8 cellular contexts compared by ENCODE assay signal in genomic region chr12:124919646-124920352, GRCh38. TPM values are rescaled to one million over a fixed set of nuclear protein-coding genes. Genes with fewer than 3 reads are reported as not detected.
DNase-seq lines count a peak whose midpoint lies in the region; ATAC-seq and TF ChIP-seq lines count a peak whose summit lies in the region.

No MANE protein-coding gene starts in this region.

- H3K36me3 ChIP-seq in Panc1 (ENCODE audit: control insufficient read depth, insufficient read depth, low read length), result no peaks in the 10 kb centered on the region

- H3K4me3 ChIP-seq in Panc1 (ENCODE audit: low read depth in 2 of 2, low read length in 2 of 2), result peak overlapping the region; percentile 49 to 62
- H3K4me3 ChIP-seq in choroid plexus epithelial cell (ENCODE audit: low read depth, low read length), result no peak overlapping the region

- H3K4me3 Mint-ChIP-seq in naive B cell, result peak overlapping the region; percentile 29 to 98 (median 82)

- peaks cover 0 to 3% (median 0%) of the 10 kb centered on the region in 7 donors for H3K9me3 Mint-ChIP-seq in naive B cell

- TF ChIP-seq CTCF in Panc1 (IDR thresholded peaks at IDR 0.05), result no peak
- no peak for TF ChIP-seq CTCF in choroid plexus epithelial cell (conservative IDR thresholded peaks at IDR 0.05; ENCODE audit: low read depth, low read length)

- H3K27ac Mint-ChIP-seq in naive B cell, result peak overlapping the region; percentile 92 to 100 (median 97)

- intact Hi-C loops in Panc1 (cut with micrococcal nuclease; ENCODE audit: unreplicated experiment), result no loop called here

- H3K27me3 Mint-ChIP-seq in naive B cell, result peaks cover 0 to 1% (median 0%) of the 10 kb centered on the region in 3 donors

- H3K4me1 ChIP-seq in Panc1 (ENCODE audit: control insufficient read depth, insufficient read depth, low read length), result peaks cover 62% of the 10 kb centered on the region

- H3K36me3 Mint-ChIP-seq in naive B cell, result no peaks in the 10 kb centered on the region

- no peaks in the 10 kb centered on the region for H3K9me3 ChIP-seq in Panc1 (ENCODE audit: control insufficient read depth, insufficient read depth, low read depth, low read length)

- no peak for ATAC-seq in Panc1
- ATAC-seq in naive B cell (ENCODE audit: low read depth in 2 of 2), result no peak
- no peak for ATAC-seq in GM19397 (IDR thresholded peaks at IDR 0.05; ENCODE audit: unreplicated experiment)
- ATAC-seq in GM21723 (IDR thresholded peaks at IDR 0.05; ENCODE audit: unreplicated experiment), result no peak

- no TSS peak for BruUV-seq in Panc1 (replicated peaks; lab: Mats Ljungman, UMichigan)

- CTCF ChIA-PET in Panc1 (lab: Charles Lee), result interaction anchor here (1.1 to 1.4 kb wide), 2 partner anchors 13 to 20 kb away, joined by 5 to 7 read pairs; no protein-coding TSS in a partner anchor

- POLR2A ChIA-PET in Panc1 (lab: Charles Lee), result interaction anchor here (0.6 to 1.6 kb wide), 6 partner anchors 9 to 370 kb away, joined by 3 to 6 read pairs (median 4); no protein-coding TSS in a partner anchor

- H3K4me1 Mint-ChIP-seq in naive B cell, result peaks cover 58 to 83% (median 69%) of the 10 kb centered on the region in 3 donors

- H3K27me3 ChIP-seq in Panc1 (ENCODE audit: control insufficient read depth, insufficient read depth, low read length), result no peaks in the 10 kb centered on the region

- peak overlapping the region; percentile 100 for H3K27ac ChIP-seq in Panc1 (ENCODE audit: low read length)

- in situ Hi-C loops in G401 (cut with HindIII; ENCODE audit: low sequenced_read_pairs), result no loop called here
- in situ Hi-C loops in Panc1 (cut with HindIII; ENCODE audit: low pct_unique_long_range_greater_than_20kb, low sequenced_read_pairs), result no loop called here

- DNase-seq in G401 (ENCODE audit: low spot score), result peak; percentile 36
- no peak for DNase-seq in Panc1 (ENCODE audit: low read depth, low spot score)
- peak; percentile 44 for DNase-seq in choroid plexus epithelial cell (ENCODE audit: low read depth)
- no peak for DNase-seq in naive B cell
- no peak for DNase-seq in SK-N-DZ (ENCODE audit: low spot score)
- DNase-seq in NCI-H82 (lab: John Stamatoyannopoulos, UW), result no peak

RNA-seq across cellular contexts. Expression of gene UBC, which starts 5.3 kb away (rescaled TPM):
- 869 and 1,083 TPM in 2 replicates for total RNA-seq in G401 (2014; rRNA removed; shearing (Covaris generic))
- 1,725 TPM for total RNA-seq in Panc1 (2021; ENCODE audit: unreplicated experiment)
- 2,683 TPM for polyA plus RNA-seq in Panc1 (2012; ENCODE audit: insufficient read length)
- 1,000 to 10,000 TPM in 5 of 6 donors, 100 to 1,000 TPM in 1; 741 to 1,939 (median 1,380) TPM for polyA plus RNA-seq in naive B cell (ENCODE audit: low read depth in 6 of 6)
- polyA plus RNA-seq in SK-N-DZ (2014; cell fraction: cytosol; rRNA removed), result 942 and 1,012 TPM in 2 replicates
- polyA plus RNA-seq in SK-N-DZ (2014; cell fraction: nucleus; rRNA removed), result 520 and 534 TPM in 2 replicates

RNA-seq across cellular contexts. Expression of gene SCARB1, which starts 56.1 kb away (rescaled TPM):
- 106 and 107 TPM in 2 replicates for total RNA-seq in G401 (2014; rRNA removed; shearing (Covaris generic))
- 359 TPM for total RNA-seq in Panc1 (2021; ENCODE audit: unreplicated experiment)
- polyA plus RNA-seq in Panc1 (2012; ENCODE audit: insufficient read length), result 1,007 TPM
- 10 to 100 TPM in 4 of 6 donors, 1 to 10 TPM in 2; 4.1 to 20.8 (median 12.1) TPM for polyA plus RNA-seq in naive B cell (ENCODE audit: low read depth in 6 of 6)
- 24.3 and 28.7 TPM in 2 replicates for polyA plus RNA-seq in SK-N-DZ (2014; cell fraction: cytosol; rRNA removed)
- 39.8 and 51.1 TPM in 2 replicates for polyA plus RNA-seq in SK-N-DZ (2014; cell fraction: nucleus; rRNA removed)

Comparison
In these comparisons a context has a peak if more than half of its experiments do, and no peak if none do; other contexts are left out.
1. DNase-seq: peak in G401 (single experiment) and choroid plexus epithelial cell (single experiment); none in Panc1 (single experiment), naive B cell (single experiment), SK-N-DZ (single experiment) and NCI-H82 (single experiment).